Comparison of ENCODE assay signal across 1 cellular context in genomic region chr5:125848746-125849145, GRCh38.
TF ChIP-seq lines count a peak whose summit lies in the region.

No MANE protein-coding gene starts in this region.

TF ChIP-seq in GM23338, 12 proteins besides CTCF, POLR2A, EP300 and RAD21 (continued from another document):
- no peak for TF ChIP-seq REST (IDR thresholded peaks at IDR 0.05; ENCODE audit: unreplicated experiment)
